ENCODE assay signal across 8 cellular contexts in genomic region chr16:84062734-84063640, GRCh38. TPM values are rescaled to one million over a fixed set of nuclear protein-coding genes. Genes with fewer than 3 reads are reported as not detected.
A peak's percentile ranks its signal among the peaks of the same experiment; 100 is the strongest.
DNase-seq lines count a peak whose midpoint lies in the region; ATAC-seq, FAIRE-seq and TF ChIP-seq lines count a peak whose summit lies in the region.

No MANE protein-coding gene starts in this region.

- in situ Hi-C loops in IMR-90 (cut with MboI; ENCODE audit: low sequenced_read_pairs), result no loop called here
- in situ Hi-C loops in transverse colon (cut with MboI; ENCODE audit: low pct_ligation_motif_present in 1 of 4, low pct_unique_long_range_greater_than_20kb in 1 of 4, low sequenced_read_pairs in 3 of 4), result loop anchor here (10.0 to 25.0 kb wide), 3 partner anchors 101 to 251 kb away; partner anchors contain the start of genes HSBP1 (in 3 of the 4), NECAB2 (in 3 of the 4) and OSGIN1 (in 3 of the 4)

- TF ChIP-seq POLR2A in IMR-90 (IDR thresholded peaks at IDR 0.05; ENCODE audit: low read depth, low read length) (no peak), transverse colon (IDR thresholded peaks at IDR 0.05) (no peak)

- peak; percentile 72 for TF ChIP-seq RAD21 in IMR-90 (IDR thresholded peaks at IDR 0.05; ENCODE audit: low read length)

- no peak overlapping the region for H3K4me3 Mint-ChIP-seq in activated naive CD4-positive, alpha-beta T cell treated with anti-CD3 and anti-CD28 coated beads, Interleukin-2, amount 10 ng/mL, durations not matched to agents 7 days and 5 days
- H3K4me3 Mint-ChIP-seq in osteocyte (ENCODE audit: unreplicated experiment), result no peak overlapping the region

- H2BK15ac ChIP-seq in IMR-90 (ENCODE audit: low read depth, low read length), result no peak overlapping the region

- H2AK9ac ChIP-seq in IMR-90 (replicated peaks; ENCODE audit: low read depth, low read length, poor library complexity), result peak overlapping the region; percentile 18

- H3K79me1 ChIP-seq in IMR-90 (ENCODE audit: low read depth in 1 of 2, low read length in 2 of 2), result peaks cover 0 to 4% of the 10 kb centered on the region in 2 experiments; a peak in 1 of 4 replicates

- H3K9me3 ChIP-seq in IMR-90 (ENCODE audit: control insufficient read depth, insufficient read depth, low read length) (no peaks in the 10 kb centered on the region), transverse colon (no peaks in the 10 kb centered on the region)

- 0 out of 2 replicates have a peak, but pooled peaks cover 3% of the 10 kb centered on the region for H4K20me1 ChIP-seq in IMR-90 (ENCODE audit: insufficient read depth, low read length)

- no peak for TF ChIP-seq EP300 in transverse colon (IDR thresholded peaks at IDR 0.05; ENCODE audit: low read depth)

- peaks cover 43% of the 10 kb centered on the region for H3K36me3 Mint-ChIP-seq in activated naive CD4-positive, alpha-beta T cell treated with anti-CD3 and anti-CD28 coated beads, Interleukin-2, amount 10 ng/mL, durations not matched to agents 7 days and 5 days
- peaks cover 47% of the 10 kb centered on the region for H3K36me3 Mint-ChIP-seq in osteocyte (ENCODE audit: unreplicated experiment)

- peaks cover 2% of the 10 kb centered on the region for H3K4me1 Mint-ChIP-seq in activated naive CD4-positive, alpha-beta T cell treated with anti-CD3 and anti-CD28 coated beads, Interleukin-2, amount 10 ng/mL, durations not matched to agents 7 days and 5 days
- no peaks in the 10 kb centered on the region for H3K4me1 Mint-ChIP-seq in osteocyte (ENCODE audit: unreplicated experiment)

- FAIRE-seq in D721Med (lab: Jason Lieb, UNC), result no peak

- POLR2A ChIA-PET in IMR-90 (lab: Charles Lee; ENCODE audit: unreplicated experiment), result no interaction called here

- H3K14ac ChIP-seq in IMR-90 (replicated peaks; ENCODE audit: low read depth, low read length), result no peak overlapping the region

- ATAC-seq in IMR-90 (ENCODE audit: low read depth) (peak; percentile 99), GM18873 (IDR thresholded peaks at IDR 0.05; ENCODE audit: low FRiP score, unreplicated experiment) (no peak)

- no peak overlapping the region for H3K4me2 ChIP-seq in IMR-90 (ENCODE audit: low read depth, low read length)

- no peak overlapping the region for H4K8ac ChIP-seq in IMR-90 (ENCODE audit: low read depth in 2 of 2, low read length in 2 of 2)

- DNase-seq in D721Med (ENCODE audit: insufficient read length, low spot score) (no peak), IMR-90 (peak; percentile 74), SK-N-DZ (ENCODE audit: low spot score) (peak; percentile 72), germinal center (ENCODE audit: low spot score) (peak; percentile 50), osteocyte (ENCODE audit: extremely low spot score, unreplicated experiment) (peak; percentile 92), transverse colon (peak; percentile 70)
- peak; percentile 71 for DNase-seq in activated naive CD4-positive, alpha-beta T cell treated with anti-CD3 and anti-CD28 coated beads, Interleukin-2, amount 10 ng/mL, durations not matched to agents 7 days and 5 days

- H3K56ac ChIP-seq in IMR-90 (ENCODE audit: extremely low read depth, insufficient read depth, low read length), result no peak overlapping the region

- H3K27ac ChIP-seq in IMR-90 (ENCODE audit: insufficient read depth, low read length) (no peak overlapping the region), transverse colon (no peak overlapping the region)

- no peak overlapping the region for H4K91ac ChIP-seq in IMR-90 (ENCODE audit: insufficient read depth, low read depth, low read length)

- H3K23ac ChIP-seq in IMR-90 (ENCODE audit: low read depth, low read length), result no peak overlapping the region

- no peaks in the 10 kb centered on the region for H3K27me3 Mint-ChIP-seq in activated naive CD4-positive, alpha-beta T cell treated with anti-CD3 and anti-CD28 coated beads, Interleukin-2, amount 10 ng/mL, durations not matched to agents 7 days and 5 days
- no peaks in the 10 kb centered on the region for H3K27me3 Mint-ChIP-seq in osteocyte (ENCODE audit: unreplicated experiment)

- H2BK5ac ChIP-seq in IMR-90 (ENCODE audit: low read depth, low read length, poor library complexity, severe bottlenecking), result no peak overlapping the region

- no peak overlapping the region for H2AK5ac ChIP-seq in IMR-90 (ENCODE audit: low read depth, low read length)

- H3K18ac ChIP-seq in IMR-90 (ENCODE audit: low read depth, low read length), result no peak overlapping the region

- H4K5ac ChIP-seq in IMR-90 (ENCODE audit: low read depth, low read length), result no peak overlapping the region

- 43% methylated on average over 9 of the region's 25 CpGs; no CpG with 5 or more reads in 1 of the 2 experiments for WGBS in IMR-90 (ENCODE audit: extremely low coverage in 2 of 2, insufficient read length in 1 of 2), 2 experiments
- 62 to 79% methylated on average over 10 to 25 of the region's 25 CpGs for WGBS in transverse colon (ENCODE audit: low coverage in 1 of 2), 2 donors

- no peaks in the 10 kb centered on the region for H3K9me3 Mint-ChIP-seq in activated naive CD4-positive, alpha-beta T cell treated with anti-CD3 and anti-CD28 coated beads, Interleukin-2, amount 10 ng/mL, durations not matched to agents 7 days and 5 days
- H3K9me3 Mint-ChIP-seq in osteocyte (ENCODE audit: unreplicated experiment), result no peaks in the 10 kb centered on the region

- no peaks in the 10 kb centered on the region for H3K9me1 ChIP-seq in IMR-90 (ENCODE audit: insufficient read depth, low read length)

- no peak overlapping the region for H3K4me3 ChIP-seq in IMR-90 (ENCODE audit: insufficient read depth, low read depth, low read length)
- H3K4me3 ChIP-seq in transverse colon, result no peak overlapping the region

- dilution Hi-C loops in IMR-90 (cut with HindIII; ENCODE audit: low sequenced_read_pairs, unreplicated experiment), result no loop called here

- H3K36me3 ChIP-seq in IMR-90 (ENCODE audit: control insufficient read depth, insufficient read depth, low read length) (peaks cover 47% of the 10 kb centered on the region), transverse colon (peaks cover 0 to 84% (median 34%) of the 10 kb centered on the region in 4 donors)

- CTCF ChIA-PET in IMR-90 (lab: Yijun Ruan, JAX), result interaction anchor here (1.0 to 1.4 kb wide), 3 partner anchors 92 to 109 kb away, joined by 3 to 5 read pairs (median 5); no protein-coding TSS in a partner anchor
- CTCF ChIA-PET in activated naive CD4-positive, alpha-beta T cell treated with anti-CD3 and anti-CD28 coated beads, Interleukin-2, amount 10 ng/mL, durations not matched to agents 7 days and 5 days (lab: Charles Lee), result interaction anchor here (0.9 to 4.5 kb wide), 10 partner anchors 12 to 443 kb away, joined by 3 to 54 read pairs (median 4); partner anchors contain the start of gene OSGIN1

- BruUV-seq in IMR-90 (replicated peaks; lab: Mats Ljungman, UMichigan), result no TSS peak

- H3K27ac Mint-ChIP-seq in activated naive CD4-positive, alpha-beta T cell treated with anti-CD3 and anti-CD28 coated beads, Interleukin-2, amount 10 ng/mL, durations not matched to agents 7 days and 5 days, result peak overlapping the region; percentile 56
- H3K27ac Mint-ChIP-seq in osteocyte (ENCODE audit: unreplicated experiment), result no peak overlapping the region

- no peak overlapping the region for H2BK120ac ChIP-seq in IMR-90 (ENCODE audit: low read depth, low read length)

- H3K9ac ChIP-seq in IMR-90 (ENCODE audit: low read depth, low read length), result no peak overlapping the region

- intact Hi-C loops in IMR-90 (cut with micrococcal nuclease), result loop anchor here (1.0 kb wide), 1 partner anchor 107 kb away; no protein-coding TSS in a partner anchor
- intact Hi-C loops in transverse colon (cut with DNase I; ENCODE audit: low total_unique reads), result loop anchor here (5.0 to 10.0 kb wide), 2 partner anchors 101 to 238 kb away; no protein-coding TSS in a partner anchor

- H3K4ac ChIP-seq in IMR-90 (ENCODE audit: low read depth, low read length), result no peak overlapping the region

- H3K4me1 ChIP-seq in IMR-90 (ENCODE audit: control insufficient read depth, insufficient read depth, low read length) (peaks cover 1% of the 10 kb centered on the region; the same call in 1 of the 2 replicates), transverse colon (no peaks in the 10 kb centered on the region)

- H3K27me3 ChIP-seq in IMR-90 (ENCODE audit: control insufficient read depth, insufficient read depth, low read length) (no peaks in the 10 kb centered on the region), transverse colon (no peaks in the 10 kb centered on the region)

- TF ChIP-seq CTCF in D721Med (IDR thresholded peaks at IDR 0.05; ENCODE audit: insufficient read depth, missing control alignments), result peak; percentile 89
- TF ChIP-seq CTCF in IMR-90 (conservative IDR thresholded peaks at IDR 0.05; ENCODE audit: low read depth, low read length), result peak; percentile 92
- TF ChIP-seq CTCF in osteocyte (IDR thresholded peaks at IDR 0.05), result peak; percentile 89
- peak; percentile 72 to 85 (median 84) for TF ChIP-seq CTCF in transverse colon (IDR thresholded peaks at IDR 0.05)

- peak overlapping the region; percentile 39 for H2AFZ ChIP-seq in IMR-90 (replicated peaks; ENCODE audit: low read length, poor library complexity)

- no peak overlapping the region for H2BK20ac ChIP-seq in IMR-90 (ENCODE audit: low read depth, low read length)

TF ChIP-seq in IMR-90, 13 proteins besides CTCF, POLR2A, EP300 and RAD21 (continues in another document):
- TF ChIP-seq SMC3 (IDR thresholded peaks at IDR 0.05; ENCODE audit: low read depth, low read length), result peak; percentile 94

RNA-seq across cellular contexts. Expression of gene SLC38A8, which starts 20.4 kb away (rescaled TPM):
- total RNA-seq in IMR-90 (2012; rRNA removed), result not detected in 2 replicates
- not detected in 2 replicates for polyA plus RNA-seq in IMR-90 (2012; rRNA removed)
- not detected in 2 replicates for polyA plus RNA-seq in IMR-90 (2012; cell fraction: cytosol; rRNA removed)
- polyA plus RNA-seq in IMR-90 (2012; cell fraction: nucleus; rRNA removed; ENCODE audit: low replicate concordance), result not detected in 2 replicates
- 0.42 TPM in 1 of 2 replicates, not detected in the other for polyA plus RNA-seq in SK-N-DZ (2014; cell fraction: cytosol; rRNA removed)
- polyA plus RNA-seq in SK-N-DZ (2014; cell fraction: nucleus; rRNA removed), result not detected in 2 replicates
- not detected in 2 replicates for total RNA-seq in osteocyte
- not detected for total RNA-seq in transverse colon

RNA-seq across cellular contexts. Expression of gene MBTPS1, which starts 53.8 kb away (rescaled TPM):
- 70.3 and 70.4 TPM in 2 replicates for total RNA-seq in IMR-90 (2012; rRNA removed)
- polyA plus RNA-seq in IMR-90 (2012; rRNA removed), result 45.9 and 59.0 TPM in 2 replicates
- polyA plus RNA-seq in IMR-90 (2012; cell fraction: cytosol; rRNA removed), result 51.7 and 95.2 TPM in 2 replicates
- 75.3 and 106 TPM in 2 replicates for polyA plus RNA-seq in IMR-90 (2012; cell fraction: nucleus; rRNA removed; ENCODE audit: low replicate concordance)
- 54.8 and 67.5 TPM in 2 replicates for polyA plus RNA-seq in SK-N-DZ (2014; cell fraction: cytosol; rRNA removed)
- 92.2 and 143 TPM in 2 replicates for polyA plus RNA-seq in SK-N-DZ (2014; cell fraction: nucleus; rRNA removed)
- 130 and 136 TPM in 2 replicates for total RNA-seq in osteocyte
- total RNA-seq in transverse colon, result 100 to 1,000 TPM in 2 of 4 donors, 10 to 100 TPM in 2; 53.7 to 110 (median 97.0) TPM
